ENCODE assay signal across 17 cellular contexts in genomic region chr7:99404977-99405320, GRCh38. TPM values are rescaled to one million over a fixed set of nuclear protein-coding genes. Genes with fewer than 3 reads are reported as not detected.
DNase-seq lines count a peak whose midpoint lies in the region; ATAC-seq and TF ChIP-seq lines count a peak whose summit lies in the region.
"Had no signal": no experiment of that assay in that cellular context is flagged by ENCODE, and none has a peak within 500 bp of the region (broad histone marks: within the 10 kb centered on the region; RNA-seq: fewer than 3 reads in every experiment).

No MANE protein-coding gene starts in this region.

- DNase-seq in activated T-cell treated with anti-CD3 and anti-CD28 coated beads, Interleukin-2, amount 50 U/mL, for 24 hours: no peak
- no peak for DNase-seq in activated T-cell treated with anti-CD3 and anti-CD28 coated beads, Interleukin-2, amount 50 U/mL, for 1 hour
- no peak for DNase-seq in NT2/D1 (ENCODE audit: low read depth, low spot score)
- DNase-seq in glutamatergic neuron: no peak
- DNase-seq in neuronal stem cell (ENCODE audit: low spot score): no peak
- DNase-seq in NCI-H187 treated with DMSO at 0.1 percent for 48 hours (lab: John Stamatoyannopoulos, UW): no peak
- no peak for DNase-seq in NCI-H146 treated with DMSO at 0.1 percent for 48 hours (lab: John Stamatoyannopoulos, UW; ENCODE audit: unreplicated experiment)
- DNase-seq: 8988T, COR-L47, NCI-H2029 treated with DMSO at 0.1 percent for 48 hours, NCI-H2171 treated with DMSO at 0.1 percent for 48 hours, NCI-H774, PC-9 had no signal

- H3K36me3 ChIP-seq in NT2/D1 (ENCODE audit: insufficient read depth, insufficient read length, low read length) (peaks cover 62% of the 10 kb centered on the region), neuronal stem cell (replicated peaks in 1 of 2; ENCODE audit: control insufficient read depth in 2 of 2, insufficient read depth in 2 of 2, low read length in 2 of 2) (peaks cover 40 to 57% of the 10 kb centered on the region in 2 donors)

- peaks cover 4% of the 10 kb centered on the region for H3K4me1 ChIP-seq in NT2/D1 (ENCODE audit: insufficient read depth, insufficient read length)
- peaks cover 2 to 13% of the 10 kb centered on the region in 2 donors for H3K4me1 ChIP-seq in neuronal stem cell (ENCODE audit: control insufficient read depth in 2 of 2, insufficient read depth in 1 of 2, low read depth in 1 of 2, low read length in 2 of 2)

- H3K14ac ChIP-seq in neuronal stem cell (ENCODE audit: low read length): no peak overlapping the region

- H3K79me1 ChIP-seq in neuronal stem cell (ENCODE audit: low read depth, low read length): peaks cover 15% of the 10 kb centered on the region

- H3K9me3 Mint-ChIP-seq in activated T-cell treated with anti-CD3 and anti-CD28 coated beads, Interleukin-2, amount 50 U/mL, for 24 hours: no peaks in the 10 kb centered on the region
- H3K9me3 Mint-ChIP-seq in glutamatergic neuron (ENCODE audit: unreplicated experiment): peaks cover 6% of the 10 kb centered on the region

- H3K9ac ChIP-seq in NT2/D1 (ENCODE audit: insufficient read length, low read depth) (peak overlapping the region; percentile 2), neuronal stem cell (ENCODE audit: low read depth, low read length, poor library complexity) (peak overlapping the region; percentile 6)
- H3K9ac ChIP-seq: BLaER1 had no signal

- H2BK15ac ChIP-seq in neuronal stem cell (ENCODE audit: low read length): no peak overlapping the region

- no peak overlapping the region for H3K4ac ChIP-seq in neuronal stem cell (ENCODE audit: low read length)

- peaks cover 41% of the 10 kb centered on the region for H3K4me1 Mint-ChIP-seq in activated T-cell treated with anti-CD3 and anti-CD28 coated beads, Interleukin-2, amount 50 U/mL, for 24 hours (ENCODE audit: low read depth)
- peaks cover 21% of the 10 kb centered on the region for H3K4me1 Mint-ChIP-seq in glutamatergic neuron (ENCODE audit: low read depth, unreplicated experiment)

- H3K23ac ChIP-seq in neuronal stem cell (ENCODE audit: low read depth, low read length, poor library complexity): no peak overlapping the region

- H3K27me3 Mint-ChIP-seq in activated T-cell treated with anti-CD3 and anti-CD28 coated beads, Interleukin-2, amount 50 U/mL, for 24 hours: no peaks in the 10 kb centered on the region
- H3K27me3 Mint-ChIP-seq in glutamatergic neuron (ENCODE audit: unreplicated experiment): peaks cover 9% of the 10 kb centered on the region

- no peak overlapping the region for H2BK120ac ChIP-seq in neuronal stem cell (ENCODE audit: low read depth, low read length)

- no peak overlapping the region for H4K91ac ChIP-seq in neuronal stem cell (ENCODE audit: low read depth, low read length, poor library complexity)

- no peak overlapping the region for H3K4me3 Mint-ChIP-seq in activated T-cell treated with anti-CD3 and anti-CD28 coated beads, Interleukin-2, amount 50 U/mL, for 24 hours
- no peak overlapping the region for H3K4me3 Mint-ChIP-seq in glutamatergic neuron (ENCODE audit: unreplicated experiment)

- no peak overlapping the region for H3K18ac ChIP-seq in neuronal stem cell (ENCODE audit: low read length)

- no peak overlapping the region for H4K8ac ChIP-seq in neuronal stem cell (ENCODE audit: low read depth, low read length)

- no peak overlapping the region for H3K4me2 ChIP-seq in neuronal stem cell (ENCODE audit: insufficient read depth, low read length, poor library complexity, severe bottlenecking)
- H3K4me2 ChIP-seq: BLaER1, PC-9 had no signal

- no peak overlapping the region for H2AFZ ChIP-seq in neuronal stem cell (ENCODE audit: low read length)
- H2AFZ ChIP-seq: PC-9 had no signal

- H2BK12ac ChIP-seq in neuronal stem cell (ENCODE audit: low read length): no peak overlapping the region

- no peak for ATAC-seq in HG03045 (IDR thresholded peaks at IDR 0.05; ENCODE audit: unreplicated experiment)

- no peak for TF ChIP-seq CTCF in glutamatergic neuron (IDR thresholded peaks at IDR 0.05; ENCODE audit: partially characterized antibody, unreplicated experiment)

- no peak overlapping the region for H2BK5ac ChIP-seq in neuronal stem cell (ENCODE audit: low read length)

- H3K27ac Mint-ChIP-seq in activated T-cell treated with anti-CD3 and anti-CD28 coated beads, Interleukin-2, amount 50 U/mL, for 24 hours: peak overlapping the region; percentile 100
- peak overlapping the region; percentile 93 for H3K27ac Mint-ChIP-seq in glutamatergic neuron (ENCODE audit: unreplicated experiment)

- H3K9me3 ChIP-seq in NT2/D1 (ENCODE audit: insufficient read depth, low read length) (no peaks in the 10 kb centered on the region), neuronal stem cell (replicated peaks in 1 of 2; ENCODE audit: control insufficient read depth in 2 of 2, insufficient read depth in 1 of 2, low read depth in 1 of 2, low read length in 2 of 2) (no peaks in the 10 kb centered on the region)
- H3K9me3 ChIP-seq: BLaER1, SJSA1 had no signal

- no peak overlapping the region for H2AK5ac ChIP-seq in neuronal stem cell (ENCODE audit: low read depth, low read length)

- no peak overlapping the region for H3K4me3 ChIP-seq in NT2/D1 (ENCODE audit: insufficient read length, low read depth)
- peak overlapping the region in 1 of 2 donors; percentile 10 for H3K4me3 ChIP-seq in neuronal stem cell (ENCODE audit: low read length in 2 of 2)
- H3K4me3 ChIP-seq: BLaER1, PC-9, SJSA1 had no signal

- no CpG with 5 or more reads among the region's 10 CpGs for WGBS in neuronal stem cell (ENCODE audit: extremely low coverage in 2 of 2, insufficient read length in 2 of 2, insufficient replicate concordance in 1 of 2), 2 donors

- H3K36me3 Mint-ChIP-seq in activated T-cell treated with anti-CD3 and anti-CD28 coated beads, Interleukin-2, amount 50 U/mL, for 24 hours (ENCODE audit: low read depth): peaks cover 92% of the 10 kb centered on the region
- peaks cover 12% of the 10 kb centered on the region for H3K36me3 Mint-ChIP-seq in glutamatergic neuron (ENCODE audit: unreplicated experiment)

- no peaks in the 10 kb centered on the region for H3K27me3 ChIP-seq in NT2/D1 (ENCODE audit: insufficient read depth, insufficient read length)
- H3K27me3 ChIP-seq in neuronal stem cell (ENCODE audit: control insufficient read depth in 3 of 3, insufficient read depth in 3 of 3, low read depth in 1 of 3, low read length in 3 of 3): no peaks in the 10 kb centered on the region
- H3K27me3 ChIP-seq: BLaER1, SJSA1 had no signal

- no peak overlapping the region for H3K27ac ChIP-seq in neuronal stem cell (replicated peaks; ENCODE audit: low read length)
- H3K27ac ChIP-seq: BLaER1, HL-60, PC-9, SJSA1 had no signal

RNA-seq across cellular contexts. Expression of gene PDAP1, which starts 3.4 kb away (rescaled TPM):
- total RNA-seq in glutamatergic neuron (ENCODE audit: unreplicated experiment): 134 TPM
- polyA plus RNA-seq in neuronal stem cell (2013, experiment 1 of 2): 126 TPM
- polyA plus RNA-seq in neuronal stem cell (2013, experiment 2 of 2): 129 TPM

RNA-seq across cellular contexts. Expression of gene BUD31, which starts 3.8 kb away (rescaled TPM):
- total RNA-seq in glutamatergic neuron (ENCODE audit: unreplicated experiment): 73.9 TPM
- polyA plus RNA-seq in neuronal stem cell (2013, experiment 1 of 2): 118 TPM
- 113 TPM for polyA plus RNA-seq in neuronal stem cell (2013, experiment 2 of 2)

RNA-seq across cellular contexts. Expression of gene ARPC1B, which starts 30.4 kb away (rescaled TPM):
- 9.5 TPM for total RNA-seq in glutamatergic neuron (ENCODE audit: unreplicated experiment)
- 33.4 TPM for polyA plus RNA-seq in neuronal stem cell (2013, experiment 1 of 2)
- 32.0 TPM for polyA plus RNA-seq in neuronal stem cell (2013, experiment 2 of 2)

RNA-seq across cellular contexts. Expression of gene PTCD1, which starts 33.6 kb away (rescaled TPM):
- 5.5 TPM for total RNA-seq in glutamatergic neuron (ENCODE audit: unreplicated experiment)
- polyA plus RNA-seq in neuronal stem cell (2013, experiment 1 of 2): 4.5 TPM
- 4.8 TPM for polyA plus RNA-seq in neuronal stem cell (2013, experiment 2 of 2)

RNA-seq across cellular contexts. Expression of gene CPSF4, which starts 33.8 kb away (rescaled TPM):
- total RNA-seq in glutamatergic neuron (ENCODE audit: unreplicated experiment): 106 TPM
- 67.4 TPM for polyA plus RNA-seq in neuronal stem cell (2013, experiment 1 of 2)
- polyA plus RNA-seq in neuronal stem cell (2013, experiment 2 of 2): 65.7 TPM
